Comparison of ENCODE assay signal across 11 cellular contexts in genomic region chr7:28626191-28626590, GRCh38.
A peak's percentile ranks its signal among the peaks of the same experiment; 100 is the strongest.
DNase-seq lines count a peak whose midpoint lies in the region; ATAC-seq, FAIRE-seq and TF ChIP-seq lines count a peak whose summit lies in the region.
"Had no signal": no experiment of that assay in that cellular context is flagged by ENCODE, and none has a peak within 500 bp of the region (broad histone marks: within the 10 kb centered on the region; RNA-seq: fewer than 3 reads in every experiment).

No MANE protein-coding gene starts in this region.

- H3K4me3 Mint-ChIP-seq in MCF 10A (ENCODE audit: unreplicated experiment) (no peak overlapping the region), astrocyte (ENCODE audit: unreplicated experiment) (no peak overlapping the region), nephron (no peak overlapping the region)
- H3K4me3 Mint-ChIP-seq: CD14-positive monocyte, H9 had no signal

- intact Hi-C loops in MCF 10A (cut with micrococcal nuclease) (loop anchor here (5.0 kb wide), 2 partner anchors 61 to 226 kb away; no protein-coding TSS in a partner anchor), breast epithelium (cut with DNase I; ENCODE audit: low total_unique reads) (no loop called here), pancreas (cut with DNase I) (no loop called here), lower lobe of right lung (cut with DNase I) (no loop called here)

- H3K4me1 ChIP-seq in breast epithelium, result no peaks in the 10 kb centered on the region
- peaks cover 3% of the 10 kb centered on the region for H3K4me1 ChIP-seq in astrocyte (ENCODE audit: insufficient read depth, low read length)
- peaks cover 0 to 3% (median 0%) of the 10 kb centered on the region in 3 donors for H3K4me1 ChIP-seq in pancreas
- H3K4me1 ChIP-seq in lower lobe of right lung, result no peaks in the 10 kb centered on the region

- BruUV-seq in MCF 10A (replicated peaks; lab: Mats Ljungman, UMichigan), result no TSS peak

- FAIRE-seq in astrocyte (lab: Jason Lieb, UNC) (no peak), pancreas (lab: Jason Lieb, UNC) (no peak)
- FAIRE-seq: A204.1 had no signal

- POLR2A ChIA-PET in MCF 10A (lab: Yijun Ruan, JAX), result interaction anchor here (1.0 kb wide), 1 partner anchor 239 kb away, joined by 3 read pairs; no protein-coding TSS in a partner anchor

- H2AFZ ChIP-seq in astrocyte (ENCODE audit: low read depth, low read length), result no peak overlapping the region

- H3K4me1 Mint-ChIP-seq in MCF 10A (ENCODE audit: insufficient read depth, unreplicated experiment) (peaks cover 5% of the 10 kb centered on the region), astrocyte (ENCODE audit: low read depth, unreplicated experiment) (peaks cover 25% of the 10 kb centered on the region), nephron (peaks cover 83% of the 10 kb centered on the region)

- TF ChIP-seq CTCF in MCF 10A (IDR thresholded peaks at IDR 0.05; ENCODE audit: unreplicated experiment) (no peak), breast epithelium (IDR thresholded peaks at IDR 0.05) (no peak), astrocyte (IDR thresholded peaks at IDR 0.05; ENCODE audit: insufficient read depth, low read depth, low read length) (no peak), nephron (IDR thresholded peaks at IDR 0.05; ENCODE audit: unreplicated experiment in 3 of 3) (no peak), pancreas (IDR thresholded peaks at IDR 0.05) (no peak), lower lobe of right lung (IDR thresholded peaks at IDR 0.05) (no peak)

- H3K9me3 Mint-ChIP-seq in MCF 10A (ENCODE audit: unreplicated experiment) (no peaks in the 10 kb centered on the region), astrocyte (ENCODE audit: unreplicated experiment) (no peaks in the 10 kb centered on the region), nephron (no peaks in the 10 kb centered on the region)
- H3K9me3 Mint-ChIP-seq: CD14-positive monocyte, H9 had no signal

- H3K36me3 ChIP-seq in breast epithelium (no peaks in the 10 kb centered on the region), astrocyte (ENCODE audit: insufficient read depth, low read length) (no peaks in the 10 kb centered on the region), pancreas (no peaks in the 10 kb centered on the region), lower lobe of right lung (no peaks in the 10 kb centered on the region)

- H3K27ac ChIP-seq in breast epithelium (no peak overlapping the region), astrocyte (ENCODE audit: low read depth, low read length) (no peak overlapping the region), pancreas (no peak overlapping the region), lower lobe of right lung (no peak overlapping the region)

- 35 to 50% methylated on average over 1 of the region's 1 CpG for WGBS in pancreas, 2 donors

- no peak overlapping the region for H3K4me3 ChIP-seq in breast epithelium
- H3K4me3 ChIP-seq in astrocyte (ENCODE audit: insufficient read depth, low read depth, low read length), result no peak overlapping the region
- H3K4me3 ChIP-seq in pancreas, result no peak overlapping the region
- no peak overlapping the region for H3K4me3 ChIP-seq in lower lobe of right lung

- CTCF ChIA-PET in MCF 10A (lab: Yijun Ruan, JAX), result interaction anchor here (0.6 to 3.2 kb wide), 21 partner anchors 15 to 424 kb away, joined by 3 to 23 read pairs (median 3); no protein-coding TSS in a partner anchor

- H3K9ac ChIP-seq in astrocyte (ENCODE audit: low read length), result no peak overlapping the region

- DNase-seq in MCF 10A (ENCODE audit: unreplicated experiment) (peak; percentile 9), breast epithelium (ENCODE audit: low spot score in 2 of 2) (no peak), astrocyte (ENCODE audit: low read depth) (no peak), pancreas (no peak), lower lobe of right lung (no peak)
- no peak for DNase-seq in stimulated activated naive CD8-positive, alpha-beta T cell treated with anti-CD3 and anti-CD28 coated beads, Interleukin-15, Interleukin-2, amounts not matched to agents 100 U/mL and 50 U/mL, for 24 hours
- DNase-seq: NCI-H187 treated with DMSO at 0.1 percent for 48 hours had no signal

- no peak for TF ChIP-seq POLR2A in breast epithelium (IDR thresholded peaks at IDR 0.05)

- H3K27me3 Mint-ChIP-seq in MCF 10A (ENCODE audit: insufficient read depth, unreplicated experiment) (no peaks in the 10 kb centered on the region), astrocyte (ENCODE audit: low read depth, unreplicated experiment) (no peaks in the 10 kb centered on the region), nephron (ENCODE audit: low read depth) (no peaks in the 10 kb centered on the region)

- H3K4me2 ChIP-seq in astrocyte (ENCODE audit: low read length), result no peak overlapping the region

- H3K27ac Mint-ChIP-seq in MCF 10A (ENCODE audit: low read depth, unreplicated experiment) (no peak overlapping the region), astrocyte (ENCODE audit: unreplicated experiment) (peak overlapping the region; percentile 34), nephron (peak overlapping the region; percentile 25 to 75 (median 43))
- H3K27ac Mint-ChIP-seq: CD14-positive monocyte, H9 had no signal

- H3K36me3 Mint-ChIP-seq in MCF 10A (ENCODE audit: insufficient read depth, unreplicated experiment), result no peaks in the 10 kb centered on the region
- H3K36me3 Mint-ChIP-seq in astrocyte (ENCODE audit: low read depth, unreplicated experiment), result no peaks in the 10 kb centered on the region
- no peaks in the 10 kb centered on the region for H3K36me3 Mint-ChIP-seq in nephron (ENCODE audit: low read depth)
- H3K36me3 Mint-ChIP-seq: CD14-positive monocyte had no signal

- no peaks in the 10 kb centered on the region for H4K20me1 ChIP-seq in astrocyte (ENCODE audit: insufficient read depth, low read length)

- ATAC-seq in stimulated activated naive CD8-positive, alpha-beta T cell treated with anti-CD3 and anti-CD28 coated beads, Interleukin-15, Interleukin-2, amounts not matched to agents 100 U/mL and 50 U/mL, for 24 hours, result no peak
- ATAC-seq in pancreas (no peak), lower lobe of right lung (no peak)

- no peaks in the 10 kb centered on the region for H3K27me3 ChIP-seq in breast epithelium
- H3K27me3 ChIP-seq in astrocyte (ENCODE audit: insufficient read depth, low read length), result peaks cover 3% of the 10 kb centered on the region
- H3K27me3 ChIP-seq in pancreas, result peaks cover 0 to 8% (median 0%) of the 10 kb centered on the region in 4 donors
- no peaks in the 10 kb centered on the region for H3K27me3 ChIP-seq in lower lobe of right lung (ENCODE audit: low read depth)

- H3K9me3 ChIP-seq in breast epithelium (no peaks in the 10 kb centered on the region), astrocyte (ENCODE audit: insufficient read depth, low read depth, low read length) (no peaks in the 10 kb centered on the region), pancreas (no peaks in the 10 kb centered on the region), lower lobe of right lung (no peaks in the 10 kb centered on the region)

- H3K79me2 ChIP-seq in astrocyte (ENCODE audit: insufficient read depth, low read length), result no peaks in the 10 kb centered on the region
